ENCODE assay signal across 8 cellular contexts in the genomic region with DNA sequence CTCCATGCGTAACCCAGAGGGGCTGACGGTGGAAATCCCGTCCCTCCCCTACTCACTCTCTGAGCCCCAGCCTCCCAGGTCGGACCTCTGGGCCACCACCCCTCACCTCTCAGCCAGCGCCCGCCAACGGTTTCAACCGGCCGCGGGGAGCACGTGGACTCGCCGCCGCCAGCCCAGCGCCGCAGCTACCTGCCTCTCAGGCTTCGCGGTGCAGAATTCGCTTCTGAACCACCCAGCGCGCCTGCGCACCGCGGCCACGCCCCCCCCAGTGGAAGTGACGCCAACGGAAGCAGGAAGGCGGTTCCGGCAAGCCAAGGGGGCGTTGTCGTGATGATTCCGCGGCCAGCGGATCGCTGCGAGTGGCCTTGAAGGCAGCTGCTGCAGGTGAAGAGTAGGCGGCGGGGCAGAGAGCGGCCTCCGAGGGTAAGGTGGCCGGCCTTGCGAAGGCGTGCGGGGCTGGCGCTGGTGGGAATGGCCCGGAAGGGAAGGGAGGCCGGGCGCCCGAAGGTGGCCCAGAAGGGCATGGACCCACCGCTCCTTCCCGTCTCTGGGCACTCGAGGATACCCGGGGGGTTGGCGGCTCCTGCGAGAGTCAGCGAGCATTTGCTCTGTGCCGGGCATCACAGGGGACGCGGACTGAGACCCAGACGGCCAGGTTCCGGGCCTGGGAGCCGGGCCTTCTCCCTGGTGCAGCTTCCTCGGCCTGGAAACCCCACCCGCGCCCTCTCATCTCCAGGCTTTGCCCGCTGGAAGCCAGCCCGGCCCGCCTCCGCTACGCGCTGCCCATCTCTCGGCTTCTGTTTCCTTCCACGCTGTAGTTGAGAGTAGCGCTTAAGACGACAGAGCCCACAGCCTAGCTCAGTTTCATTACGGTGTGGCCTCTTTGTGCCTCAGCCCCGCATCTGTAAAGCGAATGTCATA. TPM values are rescaled to one million over a fixed set of nuclear protein-coding genes. Genes with fewer than 3 reads are reported as not detected.
A peak's percentile ranks its signal among the peaks of the same experiment; 100 is the strongest.
DNase-seq lines count a peak whose midpoint lies in the region; ATAC-seq, FAIRE-seq and TF ChIP-seq lines count a peak whose summit lies in the region.

A gene with protein sequence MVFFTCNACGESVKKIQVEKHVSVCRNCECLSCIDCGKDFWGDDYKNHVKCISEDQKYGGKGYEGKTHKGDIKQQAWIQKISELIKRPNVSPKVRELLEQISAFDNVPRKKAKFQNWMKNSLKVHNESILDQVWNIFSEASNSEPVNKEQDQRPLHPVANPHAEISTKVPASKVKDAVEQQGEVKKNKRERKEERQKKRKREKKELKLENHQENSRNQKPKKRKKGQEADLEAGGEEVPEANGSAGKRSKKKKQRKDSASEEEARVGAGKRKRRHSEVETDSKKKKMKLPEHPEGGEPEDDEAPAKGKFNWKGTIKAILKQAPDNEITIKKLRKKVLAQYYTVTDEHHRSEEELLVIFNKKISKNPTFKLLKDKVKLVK (minus strand): TSS at position 225 of the 921 bp plus-strand sequence. CDS start 6,412 bp downstream, outside the sequence.
A gene with protein sequence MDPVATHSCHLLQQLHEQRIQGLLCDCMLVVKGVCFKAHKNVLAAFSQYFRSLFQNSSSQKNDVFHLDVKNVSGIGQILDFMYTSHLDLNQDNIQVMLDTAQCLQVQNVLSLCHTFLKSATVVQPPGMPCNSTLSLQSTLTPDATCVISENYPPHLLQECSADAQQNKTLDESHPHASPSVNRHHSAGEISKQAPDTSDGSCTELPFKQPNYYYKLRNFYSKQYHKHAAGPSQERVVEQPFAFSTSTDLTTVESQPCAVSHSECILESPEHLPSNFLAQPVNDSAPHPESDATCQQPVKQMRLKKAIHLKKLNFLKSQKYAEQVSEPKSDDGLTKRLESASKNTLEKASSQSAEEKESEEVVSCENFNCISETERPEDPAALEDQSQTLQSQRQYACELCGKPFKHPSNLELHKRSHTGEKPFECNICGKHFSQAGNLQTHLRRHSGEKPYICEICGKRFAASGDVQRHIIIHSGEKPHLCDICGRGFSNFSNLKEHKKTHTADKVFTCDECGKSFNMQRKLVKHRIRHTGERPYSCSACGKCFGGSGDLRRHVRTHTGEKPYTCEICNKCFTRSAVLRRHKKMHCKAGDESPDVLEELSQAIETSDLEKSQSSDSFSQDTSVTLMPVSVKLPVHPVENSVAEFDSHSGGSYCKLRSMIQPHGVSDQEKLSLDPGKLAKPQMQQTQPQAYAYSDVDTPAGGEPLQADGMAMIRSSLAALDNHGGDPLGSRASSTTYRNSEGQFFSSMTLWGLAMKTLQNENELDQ (plus strand): TSS at position 322 of the 921 bp plus-strand sequence. CDS start 9,695 bp downstream, outside the sequence.

- H3K9me3 ChIP-seq in HepG2 (ENCODE audit: low read length), result no peaks in the 10 kb centered on the region

- peak within 1 kb of the TSS; percentile 87 for H3K27ac Mint-ChIP-seq in dendritic cell treated with granulocyte-macrophage colony-stimulating factor and Interleukin-4, amounts not matched to agents 40 ng/mL and 50 ng/mL, for 4 days

- WGBS in HepG2 (ENCODE audit: low lambda C conversion rate), result 1% methylated on average over 22 of the region's 78 CpGs

- TF ChIP-seq RAD21 in HepG2 (CRISPR knock-in tag; IDR thresholded peaks at IDR 0.05), result 0 out of 2 replicates have a peak, but pooled peaks have one; percentile 44

- TSS peak; percentile 61 for BruUV-seq in HepG2 (replicated peaks; lab: Mats Ljungman, UMichigan)

- H3K4me1 ChIP-seq in HepG2 (ENCODE audit: insufficient read depth, low read length), result peaks cover 51% of the 10 kb centered on the region

- H2AFZ ChIP-seq in HepG2 (ENCODE audit: low read length), result no peak within 1 kb of the TSS

- H3K79me2 ChIP-seq in HepG2 (ENCODE audit: insufficient read depth, low read length), result peaks cover 74% of the 10 kb centered on the region

- TF ChIP-seq EP300 in HepG2 (IDR thresholded peaks at IDR 0.05; ENCODE audit: low read depth in 2 of 2, low read length in 2 of 2) (no peak), HepG2 (CRISPR knock-in tag; IDR thresholded peaks at IDR 0.05; ENCODE audit: borderline replicate concordance) (no peak)

- H3K4me2 ChIP-seq in HepG2 (ENCODE audit: low read depth, low read length), result peak within 1 kb of the TSS; percentile 100

- H3K27me3 ChIP-seq in HepG2 (ENCODE audit: control insufficient read depth in 1 of 2, insufficient read depth in 2 of 2, low read length in 2 of 2), result no peaks in the 10 kb centered on the region; a peak in 1 of 5 replicates

- TF ChIP-seq POLR2A in HepG2 (IDR thresholded peaks at IDR 0.05; ENCODE audit: insufficient read depth in 1 of 2, low read depth in 2 of 2, low read length in 2 of 2), result peak; percentile 74 to 94; a peak in 3 of 4 replicates

- peaks cover 3% of the 10 kb centered on the region; the same call in 1 of the 2 replicates for H4K20me1 ChIP-seq in HepG2 (ENCODE audit: insufficient read depth, low read length)

- CTCF ChIA-PET in HepG2 (lab: Yijun Ruan, JAX; ENCODE audit: low intra/inter-chr PET ratio, low total read pairs), result no interaction called here

- peak within 1 kb of the TSS; percentile 72 for H3K27ac ChIP-seq in HepG2 (ENCODE audit: extremely low read length, insufficient read depth, low read length)

- H3K4me1 Mint-ChIP-seq in dendritic cell treated with granulocyte-macrophage colony-stimulating factor and Interleukin-4, amounts not matched to agents 40 ng/mL and 50 ng/mL, for 4 days (ENCODE audit: low read depth), result peaks cover 47% of the 10 kb centered on the region

- peak within 1 kb of the TSS; percentile 82 to 97 (median 88) for H3K4me3 ChIP-seq in HepG2 (replicated peaks in 1 of 3; ENCODE audit: insufficient read depth in 1 of 3, low read depth in 2 of 3, low read length in 3 of 3)

- DNase-seq in C1 segment of cervical spinal cord (lab: John Stamatoyannopoulos, UW), result peak; percentile 55 to 95 (median 88)
- peak; percentile 96 for DNase-seq in GM19239 (ENCODE audit: insufficient read length, low spot score)
- peak; percentile 10 for DNase-seq in NCI-H524 treated with DMSO at 0.1 percent for 48 hours (lab: John Stamatoyannopoulos, UW)
- DNase-seq in activated CD4-positive, alpha-beta T cell treated with anti-CD3 and anti-CD28 coated beads, Interleukin-2, amount 50 U/mL, for 24 hours (ENCODE audit: low read depth in 1 of 2, low spot score in 1 of 2), result peak; percentile 93 to 94
- peak; percentile 86 for DNase-seq in HepG2 (ENCODE audit: low spot score)
- DNase-seq in stimulated activated CD4-positive, alpha-beta T cell treated with anti-CD3 and anti-CD28 coated beads, Interleukin-2, amount 100 ng/mL, for 4 hours (ENCODE audit: low read depth), result peak; percentile 93

- peak within 1 kb of the TSS; percentile 96 for H3K9ac ChIP-seq in HepG2 (ENCODE audit: insufficient read depth, low read depth, low read length)

- intact Hi-C loops in dendritic cell treated with granulocyte-macrophage colony-stimulating factor and Interleukin-4, amounts not matched to agents 40 ng/mL and 50 ng/mL, for 4 days (cut with micrococcal nuclease), result loop anchor here (1.0 to 5.0 kb wide), 3 partner anchors 42 to 252 kb away; a partner anchor contains a TSS
- intact Hi-C loops in HepG2 (cut with micrococcal nuclease; ENCODE audit: unreplicated experiment), result loop anchor here (2.0 kb wide), 1 partner anchor 41 kb away; a partner anchor contains a TSS

- in situ Hi-C loops in HepG2 (cut with HindIII; ENCODE audit: extremely low pct_ligation_motif_present, low pct_unique_long_range_greater_than_20kb), result loop anchor here (5.0 kb wide), 2 partner anchors 33 to 37 kb away; no protein-coding TSS in a partner anchor

- peaks cover 5 to 15% of the 10 kb centered on the region in 2 experiments; a peak in 4 of 5 replicates for H3K36me3 ChIP-seq in HepG2 (replicated peaks in 1 of 2; ENCODE audit: control insufficient read depth in 1 of 2, insufficient read depth in 2 of 2, low read length in 2 of 2)

- POLR2A ChIA-PET in HepG2 (lab: Yijun Ruan, JAX), result interaction anchor here (1.0 to 1.3 kb wide), 3 partner anchors 30 to 42 kb away, joined by 3 to 8 read pairs (median 3); a partner anchor contains a TSS

- H3K27me3 Mint-ChIP-seq in dendritic cell treated with granulocyte-macrophage colony-stimulating factor and Interleukin-4, amounts not matched to agents 40 ng/mL and 50 ng/mL, for 4 days, result no peaks in the 10 kb centered on the region

- peaks cover 38% of the 10 kb centered on the region for H3K36me3 Mint-ChIP-seq in dendritic cell treated with granulocyte-macrophage colony-stimulating factor and Interleukin-4, amounts not matched to agents 40 ng/mL and 50 ng/mL, for 4 days (ENCODE audit: low read depth)

- TF ChIP-seq CTCF in HepG2 (CRISPR knock-in tag; IDR thresholded peaks at IDR 0.05), result peak; percentile 48

- FAIRE-seq in GM19239 (lab: Jason Lieb, UNC), result peak; percentile 94
- peak; percentile 71 for FAIRE-seq in HepG2 (lab: Jason Lieb, UNC)

- ATAC-seq in HG03442 (IDR thresholded peaks at IDR 0.05; ENCODE audit: unreplicated experiment), result peak; percentile 88
- peak; percentile 89 for ATAC-seq in HepG2

- no peaks in the 10 kb centered on the region for H3K9me3 Mint-ChIP-seq in dendritic cell treated with granulocyte-macrophage colony-stimulating factor and Interleukin-4, amounts not matched to agents 40 ng/mL and 50 ng/mL, for 4 days

- H3K4me3 Mint-ChIP-seq in dendritic cell treated with granulocyte-macrophage colony-stimulating factor and Interleukin-4, amounts not matched to agents 40 ng/mL and 50 ng/mL, for 4 days, result peak within 1 kb of the TSS; percentile 94

RNA-seq across cellular contexts. Expression of the first gene that starts in this region (rescaled TPM):
- 94.2 and 132 TPM in 2 replicates for total RNA-seq in HepG2 (2016; rRNA removed; fragmentation: Illumina TruSeq; extraction: Trizol)
- 28.5 and 31.5 TPM in 2 replicates for total RNA-seq in HepG2 (2016; cell fraction: cytosol; rRNA removed; fragmentation: Illumina TruSeq; extraction: Trizol; ENCODE audit: low read depth)
- 97.0 and 128 TPM in 2 replicates for total RNA-seq in HepG2 (2016; cell fraction: insoluble cytoplasmic fraction; rRNA removed; fragmentation: Illumina TruSeq; extraction: Trizol)
- total RNA-seq in HepG2 (2016; cell fraction: membrane; rRNA removed; fragmentation: Illumina TruSeq; extraction: Trizol), result 48.0 and 54.1 TPM in 2 replicates
- total RNA-seq in HepG2 (2016; cell fraction: nucleus; rRNA removed; fragmentation: Illumina TruSeq; extraction: Trizol), result 40.3 and 43.2 TPM in 2 replicates
- polyA plus RNA-seq in HepG2 (2011; rRNA removed), result 6.0 and 7.8 TPM in 2 replicates
- 3.6 and 4.9 TPM in 2 replicates for polyA plus RNA-seq in HepG2 (2011; cell fraction: cytosol; rRNA removed)
- polyA plus RNA-seq in HepG2 (2011; cell fraction: nucleus; rRNA removed), result 2.2 and 3.6 TPM in 2 replicates
- polyA plus RNA-seq in HepG2 (2012), result 26.2 and 31.0 TPM in 2 replicates
- polyA plus RNA-seq in HepG2 (2016; cell fraction: cytosol; fragmentation: Illumina TruSeq; extraction: Trizol; ENCODE audit: low read depth), result 18.8 and 28.8 TPM in 2 replicates
- 142 and 150 TPM in 2 replicates for polyA plus RNA-seq in HepG2 (2016; cell fraction: insoluble cytoplasmic fraction; fragmentation: Illumina TruSeq; extraction: Trizol; ENCODE audit: low read depth)
- polyA plus RNA-seq in HepG2 (2016; cell fraction: membrane; fragmentation: Illumina TruSeq; extraction: Trizol; ENCODE audit: low read depth), result 30.5 and 41.3 TPM in 2 replicates
- polyA plus RNA-seq in HepG2 (2016; cell fraction: nucleus; fragmentation: Illumina TruSeq; extraction: Trizol; ENCODE audit: insufficient read depth, low read depth), result 61.7 and 69.5 TPM in 2 replicates
- polyA minus RNA-seq in HepG2 (2011; rRNA and poly(A)+ RNA removed; ENCODE audit: low replicate concordance), result 0.76 and 3.3 TPM in 2 replicates
- polyA minus RNA-seq in HepG2 (2011; cell fraction: cytosol; rRNA and poly(A)+ RNA removed), result 4.6 and 4.7 TPM in 2 replicates
- polyA minus RNA-seq in HepG2 (2011; cell fraction: nucleus; rRNA and poly(A)+ RNA removed), result 8.6 and 11.2 TPM in 2 replicates

RNA-seq across cellular contexts. Expression of the second gene that starts in this region (rescaled TPM):
- total RNA-seq in HepG2 (2016; rRNA removed; fragmentation: Illumina TruSeq; extraction: Trizol), result 3.3 and 4.6 TPM in 2 replicates
- total RNA-seq in HepG2 (2016; cell fraction: cytosol; rRNA removed; fragmentation: Illumina TruSeq; extraction: Trizol; ENCODE audit: low read depth), result 1.4 and 1.6 TPM in 2 replicates
- 2.5 and 3.5 TPM in 2 replicates for total RNA-seq in HepG2 (2016; cell fraction: insoluble cytoplasmic fraction; rRNA removed; fragmentation: Illumina TruSeq; extraction: Trizol)
- 2.9 and 3.2 TPM in 2 replicates for total RNA-seq in HepG2 (2016; cell fraction: membrane; rRNA removed; fragmentation: Illumina TruSeq; extraction: Trizol)
- total RNA-seq in HepG2 (2016; cell fraction: nucleus; rRNA removed; fragmentation: Illumina TruSeq; extraction: Trizol), result 5.5 and 8.4 TPM in 2 replicates
- 3.7 and 4.3 TPM in 2 replicates for polyA plus RNA-seq in HepG2 (2011; rRNA removed)
- 1.7 and 2.0 TPM in 2 replicates for polyA plus RNA-seq in HepG2 (2011; cell fraction: cytosol; rRNA removed)
- polyA plus RNA-seq in HepG2 (2011; cell fraction: nucleus; rRNA removed), result 6.3 and 6.5 TPM in 2 replicates
- 2.2 and 2.3 TPM in 2 replicates for polyA plus RNA-seq in HepG2 (2012)
- 0.35 and 0.73 TPM in 2 replicates for polyA plus RNA-seq in HepG2 (2016; cell fraction: cytosol; fragmentation: Illumina TruSeq; extraction: Trizol; ENCODE audit: low read depth)
- polyA plus RNA-seq in HepG2 (2016; cell fraction: insoluble cytoplasmic fraction; fragmentation: Illumina TruSeq; extraction: Trizol; ENCODE audit: low read depth), result 2.7 and 4.4 TPM in 2 replicates
- 0.68 and 0.76 TPM in 2 replicates for polyA plus RNA-seq in HepG2 (2016; cell fraction: membrane; fragmentation: Illumina TruSeq; extraction: Trizol; ENCODE audit: low read depth)
- 7.6 and 8.7 TPM in 2 replicates for polyA plus RNA-seq in HepG2 (2016; cell fraction: nucleus; fragmentation: Illumina TruSeq; extraction: Trizol; ENCODE audit: insufficient read depth, low read depth)
- 5.5 and 7.9 TPM in 2 replicates for polyA minus RNA-seq in HepG2 (2011; rRNA and poly(A)+ RNA removed; ENCODE audit: low replicate concordance)
- 0.69 and 1.4 TPM in 2 replicates for polyA minus RNA-seq in HepG2 (2011; cell fraction: cytosol; rRNA and poly(A)+ RNA removed)
- polyA minus RNA-seq in HepG2 (2011; cell fraction: nucleus; rRNA and poly(A)+ RNA removed), result 5.2 and 8.7 TPM in 2 replicates

Comparison
In these comparisons a context has a peak if more than half of its experiments do, and no peak if none do; other contexts are left out.
1. Peak in every context shown above with its lines: DNase-seq, ATAC-seq, H3K4me3 ChIP-seq and H3K27ac ChIP-seq.
2. DNase-seq: peak in every context shown above with its lines; median percentile 96 in GM19239; 94 in activated CD4-positive, alpha-beta T cell treated with anti-CD3 and anti-CD28 coated beads, Interleukin-2, amount 50 U/mL, for 24 hours; 93 in stimulated activated CD4-positive, alpha-beta T cell treated with anti-CD3 and anti-CD28 coated beads, Interleukin-2, amount 100 ng/mL, for 4 hours; 88 in C1 segment of cervical spinal cord; 86 in HepG2; 10 in NCI-H524 treated with DMSO at 0.1 percent for 48 hours.